ENCODE assay signal across 8 cellular contexts in genomic region chr13:31200636-31200970, GRCh38. TPM values are rescaled to one million over a fixed set of nuclear protein-coding genes. Genes with fewer than 3 reads are reported as not detected.
DNase-seq lines count a peak whose midpoint lies in the region; ATAC-seq and TF ChIP-seq lines count a peak whose summit lies in the region.

No MANE protein-coding gene starts in this region.

- H3K27me3 Mint-ChIP-seq in CD4-positive, CD25-positive, alpha-beta regulatory T cell: peaks cover 8% of the 10 kb centered on the region

- peak overlapping the region; percentile 76 to 94 for H3K9ac ChIP-seq in colonic mucosa (ENCODE audit: low read depth in 2 of 2, low read length in 2 of 2)

- TF ChIP-seq CTCF in colonic mucosa (IDR thresholded peaks at IDR 0.05) (no peak), lower lobe of right lung (IDR thresholded peaks at IDR 0.05) (no peak)

- H3K36me3 ChIP-seq in CD4-positive, CD25-positive, alpha-beta regulatory T cell (ENCODE audit: control insufficient read depth, insufficient read depth, low read length): no peaks in the 10 kb centered on the region
- H3K36me3 ChIP-seq in colonic mucosa: no peaks in the 10 kb centered on the region
- no peaks in the 10 kb centered on the region for H3K36me3 ChIP-seq in lower lobe of right lung

- H3K27me3 ChIP-seq in CD4-positive, CD25-positive, alpha-beta regulatory T cell (ENCODE audit: control insufficient read depth, insufficient read depth, low read length): no peaks in the 10 kb centered on the region
- H3K27me3 ChIP-seq in colonic mucosa (no peaks in the 10 kb centered on the region), lower lobe of right lung (ENCODE audit: low read depth) (no peaks in the 10 kb centered on the region)

- H3K27ac ChIP-seq in CD4-positive, CD25-positive, alpha-beta regulatory T cell (ENCODE audit: insufficient read depth, low read length, poor library complexity, severe bottlenecking): peak overlapping the region; percentile 84
- H3K27ac ChIP-seq in colonic mucosa (peak overlapping the region; percentile 98), lower lobe of right lung (peak overlapping the region; percentile 94)

- H3K36me3 Mint-ChIP-seq in CD4-positive, CD25-positive, alpha-beta regulatory T cell: no peaks in the 10 kb centered on the region

- peak overlapping the region; percentile 87 to 93 (median 88) for H3K4me3 Mint-ChIP-seq in CD4-positive, CD25-positive, alpha-beta regulatory T cell

- H3K4me1 ChIP-seq in CD4-positive, CD25-positive, alpha-beta regulatory T cell (ENCODE audit: control insufficient read depth, insufficient read depth, low read length, poor library complexity, severe bottlenecking): peaks cover 11% of the 10 kb centered on the region
- H3K4me1 ChIP-seq in colonic mucosa (no peaks in the 10 kb centered on the region), lower lobe of right lung (peaks cover 12% of the 10 kb centered on the region)

- no peaks in the 10 kb centered on the region for H3K9me3 ChIP-seq in CD4-positive, CD25-positive, alpha-beta regulatory T cell (ENCODE audit: control insufficient read depth in 2 of 2, low read length in 2 of 2)
- no peaks in the 10 kb centered on the region for H3K9me3 ChIP-seq in colonic mucosa
- no peaks in the 10 kb centered on the region for H3K9me3 ChIP-seq in lower lobe of right lung

- H3K4me3 ChIP-seq in CD4-positive, CD25-positive, alpha-beta regulatory T cell (ENCODE audit: low read depth, low read length): peak overlapping the region; percentile 69
- H3K4me3 ChIP-seq in colonic mucosa (peak overlapping the region; percentile 71), lower lobe of right lung (peak overlapping the region; percentile 79)

- H3K27ac Mint-ChIP-seq in CD4-positive, CD25-positive, alpha-beta regulatory T cell: peak overlapping the region; percentile 81 to 92 (median 85)

- peaks cover 4 to 25% (median 15%) of the 10 kb centered on the region in 4 donors for H3K4me1 Mint-ChIP-seq in CD4-positive, CD25-positive, alpha-beta regulatory T cell

- peak in 1 of 2 donors; percentile 2 for ATAC-seq in CD4-positive, CD25-positive, alpha-beta regulatory T cell (ENCODE audit: low read depth in 2 of 2)
- peak; percentile 9 for ATAC-seq in GM19463 (IDR thresholded peaks at IDR 0.05; ENCODE audit: unreplicated experiment)
- peak; percentile 2 for ATAC-seq in HG03558 (IDR thresholded peaks at IDR 0.05; ENCODE audit: extremely low read depth, unreplicated experiment)
- peak; percentile 60 to 73 for ATAC-seq in lower lobe of right lung

- intact Hi-C loops in colonic mucosa (cut with DNase I) (no loop called here), lower lobe of right lung (cut with DNase I) (no loop called here)

- no peaks in the 10 kb centered on the region for H3K9me3 Mint-ChIP-seq in CD4-positive, CD25-positive, alpha-beta regulatory T cell

- DNase-seq in CD4-positive, CD25-positive, alpha-beta regulatory T cell: peak in 1 of 3 donors; percentile 26
- DNase-seq in T-helper 2 cell: peak in 3 of 5 experiments; percentile 18 to 62 (median 31)
- peak; percentile 54 for DNase-seq in colonic mucosa
- peak; percentile 73 for DNase-seq in lower lobe of right lung
- DNase-seq in stimulated activated CD8-positive, alpha-beta memory T cell treated with anti-CD3 and anti-CD28 coated beads, Interleukin-4, amount 100 ng/mL, for 24 hours (ENCODE audit: low read depth): peak; percentile 20
- DNase-seq in NCI-H2107 (lab: John Stamatoyannopoulos, UW): no peak

RNA-seq across cellular contexts. Expression of gene B3GLCT, which starts 0.8 kb away (rescaled TPM):
- 3.4 TPM for total RNA-seq in CD4-positive, CD25-positive, alpha-beta regulatory T cell
- polyA plus RNA-seq in CD4-positive, CD25-positive, alpha-beta regulatory T cell: 1 to 10 TPM; 3.4 to 5.6 (median 3.5) TPM
- total RNA-seq in colonic mucosa (1 to 10 TPM; 2.8 to 3.1 TPM), lower lobe of right lung (6.1 TPM)

RNA-seq across cellular contexts. Expression of gene HSPH1, which starts 38.9 kb away (rescaled TPM):
- total RNA-seq in CD4-positive, CD25-positive, alpha-beta regulatory T cell: 155 TPM
- 10 to 100 TPM; 29.0 to 44.2 (median 32.8) TPM for polyA plus RNA-seq in CD4-positive, CD25-positive, alpha-beta regulatory T cell
- total RNA-seq in colonic mucosa (100 to 1,000 TPM in 1 of 2 donors, 10 to 100 TPM in 1; 57.3 to 162 TPM), lower lobe of right lung (108 TPM)
